ENCODE assay signal across 1 cellular context in genomic region chr1:234270103-234270502, GRCh38.
TF ChIP-seq lines count a peak whose summit lies in the region.

No MANE protein-coding gene starts in this region.

TF ChIP-seq in GM12878, 131 proteins besides CTCF, POLR2A, EP300 and RAD21 (continued from another document):
- TF ChIP-seq, protein P1, sequence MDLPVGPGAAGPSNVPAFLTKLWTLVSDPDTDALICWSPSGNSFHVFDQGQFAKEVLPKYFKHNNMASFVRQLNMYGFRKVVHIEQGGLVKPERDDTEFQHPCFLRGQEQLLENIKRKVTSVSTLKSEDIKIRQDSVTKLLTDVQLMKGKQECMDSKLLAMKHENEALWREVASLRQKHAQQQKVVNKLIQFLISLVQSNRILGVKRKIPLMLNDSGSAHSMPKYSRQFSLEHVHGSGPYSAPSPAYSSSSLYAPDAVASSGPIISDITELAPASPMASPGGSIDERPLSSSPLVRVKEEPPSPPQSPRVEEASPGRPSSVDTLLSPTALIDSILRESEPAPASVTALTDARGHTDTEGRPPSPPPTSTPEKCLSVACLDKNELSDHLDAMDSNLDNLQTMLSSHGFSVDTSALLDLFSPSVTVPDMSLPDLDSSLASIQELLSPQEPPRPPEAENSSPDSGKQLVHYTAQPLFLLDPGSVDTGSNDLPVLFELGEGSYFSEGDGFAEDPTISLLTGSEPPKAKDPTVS (IDR thresholded peaks at IDR 0.05; ENCODE audit: low read depth, low read length) = no peak
- TF ChIP-seq HCFC1 (IDR thresholded peaks at IDR 0.05; ENCODE audit: low read length) (no peak), POLR2AphosphoS5 (IDR thresholded peaks at IDR 0.05; ENCODE audit: low read length) (no peak), RUNX3 (IDR thresholded peaks at IDR 0.05; ENCODE audit: low read length) (peak; percentile 66; the same call in 1 of the 2 replicates), IRF4 (IDR thresholded peaks at IDR 0.05; ENCODE audit: low read depth, low read length) (0 out of 2 replicates have a peak, but pooled peaks have one; percentile 17), E2F4 (IDR thresholded peaks at IDR 0.05; ENCODE audit: low read depth, low read length) (no peak), NFIC (IDR thresholded peaks at IDR 0.05; ENCODE audit: low read depth, low read length) (peak; percentile 33; the same call in 1 of the 2 replicates), BCL11A (IDR thresholded peaks at IDR 0.05; ENCODE audit: low read depth, low read length) (peak; percentile 72), REST (IDR thresholded peaks at IDR 0.05; ENCODE audit: low read depth, low read length) (no peak), ZNF217 (IDR thresholded peaks at IDR 0.05) (no peak), E2F8 (IDR thresholded peaks at IDR 0.05; ENCODE audit: low read depth, partially characterized antibody) (no peak), NBN (IDR thresholded peaks at IDR 0.05) (no peak), LARP7 (IDR thresholded peaks at IDR 0.05) (no peak), SP1 (IDR thresholded peaks at IDR 0.05; ENCODE audit: low read depth, low read length) (no peak), JUNB (IDR thresholded peaks at IDR 0.05) (peak; percentile 90), RB1 (IDR thresholded peaks at IDR 0.05; ENCODE audit: borderline replicate concordance) (no peak), MYC (IDR thresholded peaks at IDR 0.05; ENCODE audit: insufficient read depth, insufficient read length, insufficient replicate concordance, low read length, severe bottlenecking) (no peak), ZNF207 (IDR thresholded peaks at IDR 0.05; ENCODE audit: borderline replicate concordance) (no peak), CREM (IDR thresholded peaks at IDR 0.05; ENCODE audit: low read depth) (no peak), ZBED1 (IDR thresholded peaks at IDR 0.05; ENCODE audit: borderline replicate concordance) (no peak), RELA (IDR thresholded peaks at IDR 0.05; ENCODE audit: borderline replicate concordance, partially characterized antibody) (no peak), POU2F2 (IDR thresholded peaks at IDR 0.05; ENCODE audit: borderline replicate concordance, low read depth, low read length) (no peak)
- TF ChIP-seq, protein P2, sequence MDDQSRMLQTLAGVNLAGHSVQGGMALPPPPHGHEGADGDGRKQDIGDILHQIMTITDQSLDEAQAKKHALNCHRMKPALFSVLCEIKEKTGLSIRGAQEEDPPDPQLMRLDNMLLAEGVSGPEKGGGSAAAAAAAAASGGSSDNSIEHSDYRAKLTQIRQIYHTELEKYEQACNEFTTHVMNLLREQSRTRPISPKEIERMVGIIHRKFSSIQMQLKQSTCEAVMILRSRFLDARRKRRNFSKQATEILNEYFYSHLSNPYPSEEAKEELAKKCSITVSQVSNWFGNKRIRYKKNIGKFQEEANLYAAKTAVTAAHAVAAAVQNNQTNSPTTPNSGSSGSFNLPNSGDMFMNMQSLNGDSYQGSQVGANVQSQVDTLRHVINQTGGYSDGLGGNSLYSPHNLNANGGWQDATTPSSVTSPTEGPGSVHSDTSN (IDR thresholded peaks at IDR 0.05; ENCODE audit: insufficient replicate concordance, low read depth, low read length) = no peak
